In the genomic region with DNA sequence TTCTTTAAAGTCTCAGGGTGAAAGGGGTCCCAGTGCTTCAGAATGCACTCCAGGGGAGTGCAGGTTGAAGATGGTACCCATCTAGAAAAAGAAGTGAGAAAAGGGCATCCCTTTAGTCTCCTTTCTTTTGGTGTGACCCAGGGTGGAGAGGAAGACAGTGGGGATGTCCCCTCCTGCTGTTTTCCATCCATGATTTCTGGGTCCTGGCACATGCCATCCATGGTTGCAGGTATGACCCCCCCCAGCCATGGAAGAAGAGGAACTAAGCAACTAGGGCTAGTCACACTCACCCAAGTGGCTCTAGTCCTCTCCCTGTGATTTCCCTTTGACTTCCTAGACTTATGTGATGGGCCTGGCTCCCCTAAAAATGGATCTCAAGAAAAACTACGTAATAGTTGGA, we compare ENCODE assay signal across 18 cellular contexts. TPM values are rescaled to one million over a fixed set of nuclear protein-coding genes. Genes with fewer than 3 reads are reported as not detected.
DNase-seq lines count a peak whose midpoint lies in the region; ATAC-seq and TF ChIP-seq lines count a peak whose summit lies in the region.
"Had no signal": no experiment of that assay in that cellular context is flagged by ENCODE, and none has a peak within 500 bp of the region (broad histone marks: within the 10 kb centered on the region; RNA-seq: fewer than 3 reads in every experiment).

No MANE protein-coding gene starts in this region.

- H3K27me3 ChIP-seq in endodermal cell (ENCODE audit: control insufficient read depth, insufficient read depth, low read length, poor library complexity, severe bottlenecking) (no peaks in the 10 kb centered on the region), upper lobe of right lung (no peaks in the 10 kb centered on the region)

- no peaks in the 10 kb centered on the region for H3K4me1 ChIP-seq in HEK293 (ENCODE audit: control insufficient read depth, insufficient read depth, low read length)
- H3K4me1 ChIP-seq in endodermal cell (ENCODE audit: control insufficient read depth, insufficient read depth, low read length) = no peaks in the 10 kb centered on the region
- H3K4me1 ChIP-seq in upper lobe of right lung = no peaks in the 10 kb centered on the region
- H3K4me1 ChIP-seq: Caco-2 had no signal

- H3K36me3 ChIP-seq in HEK293 (ENCODE audit: control insufficient read depth in 2 of 2, insufficient read depth in 1 of 2, low read length in 2 of 2) (no peaks in the 10 kb centered on the region), endodermal cell (ENCODE audit: control insufficient read depth, insufficient read depth, low read length) (no peaks in the 10 kb centered on the region), upper lobe of right lung (no peaks in the 10 kb centered on the region)

- no peak overlapping the region for H3K27ac Mint-ChIP-seq in endodermal cell
- H3K27ac Mint-ChIP-seq: CD4-positive, alpha-beta T cell; H9 had no signal

- DNase-seq in OCI-M1 (lab: John Stamatoyannopoulos, UW) = peak; percentile 38
- DNase-seq in astrocyte of the hippocampus (ENCODE audit: low read depth, low spot score) = peak; percentile 2
- no peak for DNase-seq in endodermal cell
- no peak for DNase-seq in activated CD4-positive, alpha-beta T cell treated with anti-CD3 and anti-CD28 coated beads for 1 hour
- no peak for DNase-seq in upper lobe of right lung
- no peak for DNase-seq in AG08395 (ENCODE audit: low spot score)
- DNase-seq: ACHN; AML-193; CD4-positive, alpha-beta T cell; DMS79 treated with DMSO at 0.1 percent for 48 hours; GOT3; H9; Karpas-422 had no signal

- CTCF ChIA-PET in HEK293 (lab: Yijun Ruan, JAX) = interaction anchor here (1.3 kb wide), 1 partner anchor 9 kb away, joined by 4 read pairs; no protein-coding TSS in a partner anchor

- H3K9me3 ChIP-seq in HEK293 (ENCODE audit: control insufficient read depth, insufficient read depth, low read depth, low read length) = no peaks in the 10 kb centered on the region
- H3K9me3 ChIP-seq in endodermal cell (ENCODE audit: control insufficient read depth, low read length) = peaks cover 64% of the 10 kb centered on the region
- H3K9me3 ChIP-seq in upper lobe of right lung = peaks cover 13% of the 10 kb centered on the region

- intact Hi-C loops in upper lobe of right lung (cut with DNase I) = no loop called here

- peaks cover 69% of the 10 kb centered on the region for H3K9me3 Mint-ChIP-seq in endodermal cell

- TF ChIP-seq CTCF in HEK293 (tag by site-specific recombination; IDR thresholded peaks at IDR 0.05) = no peak
- no peak for TF ChIP-seq CTCF in endodermal cell (conservative IDR thresholded peaks at IDR 0.05)
- TF ChIP-seq CTCF in upper lobe of right lung (IDR thresholded peaks at IDR 0.05) = no peak

- H3K9ac ChIP-seq in endodermal cell (ENCODE audit: extremely low read depth, low read length, poor library complexity, severe bottlenecking) = no peak overlapping the region

- WGBS in endodermal cell (ENCODE audit: insufficient coverage in 1 of 2, insufficient read length in 1 of 2), 2 experiments = 86 to 100% methylated on average over 1 of the region's 1 CpG

- H3K27ac ChIP-seq in HEK293 (ENCODE audit: extremely low read depth, low read depth, low read length) (no peak overlapping the region), endodermal cell (ENCODE audit: low read depth, low read length) (no peak overlapping the region), upper lobe of right lung (no peak overlapping the region)
- H3K27ac ChIP-seq: C4-2B had no signal

- no peak overlapping the region for H3K4me3 Mint-ChIP-seq in endodermal cell
- H3K4me3 Mint-ChIP-seq: CD4-positive, alpha-beta T cell; H9 had no signal

- H3K27me3 Mint-ChIP-seq in endodermal cell (ENCODE audit: insufficient read depth) = no peaks in the 10 kb centered on the region
- H3K27me3 Mint-ChIP-seq: CD4-positive, alpha-beta T cell had no signal

- H3K36me3 Mint-ChIP-seq in endodermal cell (ENCODE audit: low read depth) = peaks cover 7% of the 10 kb centered on the region

- H3K4me1 Mint-ChIP-seq in endodermal cell = no peaks in the 10 kb centered on the region
- H3K4me1 Mint-ChIP-seq: H9 had no signal

- ATAC-seq in GM18511 (IDR thresholded peaks at IDR 0.05; ENCODE audit: unreplicated experiment) = no peak
- no peak for ATAC-seq in upper lobe of right lung

- POLR2A ChIA-PET in HEK293 (lab: Yijun Ruan, JAX) = no interaction called here

- H3K4me3 ChIP-seq in HEK293 (ENCODE audit: low read depth, low read length) = no peak overlapping the region
- peak overlapping the region; percentile 58 for H3K4me3 ChIP-seq in endodermal cell (ENCODE audit: low read length)
- no peak overlapping the region for H3K4me3 ChIP-seq in upper lobe of right lung

TF ChIP-seq in HEK293, 187 proteins besides CTCF, POLR2A, EP300 and RAD21:
- peak; percentile 98; the same call in 1 of the 2 replicates for TF ChIP-seq TRIM28 (IDR thresholded peaks at IDR 0.05; ENCODE audit: borderline replicate concordance, low read length)
- no peak for TF ChIP-seq ZNF580 (tag by site-specific recombination; IDR thresholded peaks at IDR 0.05)

RNA-seq across cellular contexts. Expression of gene EI24, which starts 15.9 kb away (rescaled TPM):
- 100 to 1,000 TPM; 102 to 110 TPM for total RNA-seq in endodermal cell
- 105 TPM for polyA plus RNA-seq in endodermal cell (2013, experiment 1 of 2)
- polyA plus RNA-seq in endodermal cell (2013, experiment 2 of 2) = 97.5 TPM
- total RNA-seq in upper lobe of right lung = 69.6 TPM

RNA-seq across cellular contexts. Expression of gene STT3A, which starts 39.3 kb away (rescaled TPM):
- total RNA-seq in endodermal cell (100 to 1,000 TPM; 158 to 159 TPM), upper lobe of right lung (131 TPM)
- 163 TPM for polyA plus RNA-seq in endodermal cell (2013, experiment 1 of 2)
- polyA plus RNA-seq in endodermal cell (2013, experiment 2 of 2) = 132 TPM

RNA-seq across cellular contexts. Expression of gene FEZ1, which starts 57.3 kb away (rescaled TPM):
- total RNA-seq in endodermal cell = 10 to 100 TPM; 11.5 to 13.7 TPM
- polyA plus RNA-seq in endodermal cell (2013, experiment 1 of 2) = 152 TPM
- 151 TPM for polyA plus RNA-seq in endodermal cell (2013, experiment 2 of 2)
- 29.8 TPM for total RNA-seq in upper lobe of right lung
- total RNA-seq: CD4-positive, alpha-beta T cell; HT-29 had no signal

Comparison
In these comparisons a context has a peak if more than half of its experiments do, and no peak if none do; other contexts are left out.
1. DNase-seq: peak in OCI-M1 (single experiment) and astrocyte of the hippocampus (single experiment); none in endodermal cell (single experiment), activated CD4-positive, alpha-beta T cell treated with anti-CD3 and anti-CD28 coated beads for 1 hour (single experiment), upper lobe of right lung (single experiment) and AG08395 (single experiment).